ENCODE assay signal across 21 cellular contexts in genomic region chr2:46829240-46829970, GRCh38.
DNase-seq lines count a peak whose midpoint lies in the region; FAIRE-seq and TF ChIP-seq lines count a peak whose summit lies in the region.
"Had no signal": no experiment of that assay in that cellular context is flagged by ENCODE, and none has a peak within 500 bp of the region (broad histone marks: within the 10 kb centered on the region; RNA-seq: fewer than 3 reads in every experiment).

No MANE protein-coding gene starts in this region.

- H3F3A ChIP-seq in Loucy (ENCODE audit: low read depth) (no peaks in the 10 kb centered on the region), smooth muscle cell (ENCODE audit: low read depth) (no peaks in the 10 kb centered on the region)

- H3K9me2 ChIP-seq in Loucy (replicated peaks; ENCODE audit: low read depth, low read length) = no peaks in the 10 kb centered on the region
- H3K9me2 ChIP-seq: SK-N-SH had no signal

- intact Hi-C loops in colonic mucosa (cut with DNase I) = no loop called here

- H4K20me1 ChIP-seq in Loucy (ENCODE audit: insufficient read depth, low read length, poor library complexity, severe bottlenecking) (no peaks in the 10 kb centered on the region), smooth muscle cell (ENCODE audit: low read depth) (no peaks in the 10 kb centered on the region)

- DNase-seq in D341Med (ENCODE audit: low spot score) = peak; percentile 4
- DNase-seq in colonic mucosa = peak; percentile 9
- DNase-seq in smooth muscle cell (lab: John Stamatoyannopoulos, UW; ENCODE audit: unreplicated experiment) = no peak
- no peak for DNase-seq in A172 (ENCODE audit: low spot score)
- DNase-seq in frontal cortex (ENCODE audit: low spot score in 2 of 2) = no peak
- no peak for DNase-seq in OCI-M1 (lab: John Stamatoyannopoulos, UW)
- DNase-seq: activated CD4-positive, alpha-beta T cell treated with anti-CD3 and anti-CD28 coated beads, Interleukin-2, amount 10 ng/mL, durations not matched to agents 7 days and 5 days; activated naive CD8-positive, alpha-beta T cell treated with anti-CD3 and anti-CD28 coated beads, Interleukin-2, amount 50 U/mL, for 24 hours; BE2C; COR-L47; left lung; midbrain; NCI-H1417; NCI-H510A treated with DMSO at 0.1 percent for 48 hours; SK-N-SH; stimulated activated CD4-positive, alpha-beta T cell treated with anti-CD3 and anti-CD28 coated beads, Interleukin-1b, Interleukin-23, amount 100 ng/mL, for 48 hours; WERI-Rb-1 had no signal

- no peak overlapping the region for H3K4me3 ChIP-seq in Loucy (ENCODE audit: low read length, poor library complexity, severe bottlenecking)
- no peak overlapping the region for H3K4me3 ChIP-seq in colonic mucosa
- no peak overlapping the region for H3K4me3 ChIP-seq in smooth muscle cell
- H3K4me3 ChIP-seq: left lung had no signal

- no peak for FAIRE-seq in frontal cortex (lab: Jason Lieb, UNC)
- FAIRE-seq: colon, GM19239 had no signal

- H3K79me2 ChIP-seq in Loucy (ENCODE audit: insufficient read depth, low read length) (no peaks in the 10 kb centered on the region), smooth muscle cell (ENCODE audit: low read depth) (no peaks in the 10 kb centered on the region)

- 51% methylated on average over 12 of the region's 12 CpGs for WGBS in smooth muscle cell (ENCODE audit: low lambda C conversion rate)

- H3K36me3 ChIP-seq in Loucy (ENCODE audit: insufficient read depth, low read length) = no peaks in the 10 kb centered on the region
- no peaks in the 10 kb centered on the region for H3K36me3 ChIP-seq in colonic mucosa
- no peaks in the 10 kb centered on the region for H3K36me3 ChIP-seq in smooth muscle cell (ENCODE audit: low read depth)
- H3K36me3 ChIP-seq: BE2C, left lung, WERI-Rb-1 had no signal

- H3K4me2 ChIP-seq in Loucy (ENCODE audit: low read depth, low read length, poor library complexity, severe bottlenecking) (peak overlapping the region; percentile 19), smooth muscle cell (peak overlapping the region; percentile 10)
- H3K4me2 ChIP-seq: SK-N-SH had no signal

- H3K27me3 ChIP-seq in Loucy (ENCODE audit: insufficient read depth, low read length, poor library complexity, severe bottlenecking) (no peaks in the 10 kb centered on the region), colonic mucosa (no peaks in the 10 kb centered on the region), smooth muscle cell (ENCODE audit: low read depth) (no peaks in the 10 kb centered on the region)
- H3K27me3 ChIP-seq: BE2C, left lung had no signal

- H3K27ac ChIP-seq in colonic mucosa (no peak overlapping the region), smooth muscle cell (ENCODE audit: low read depth) (peak overlapping the region; percentile 28)
- H3K27ac ChIP-seq: left lung, RWPE1, WERI-Rb-1 had no signal

- H3K4me1 ChIP-seq in Loucy (ENCODE audit: insufficient read depth, low read length, poor library complexity, severe bottlenecking) (peaks cover 37% of the 10 kb centered on the region), colonic mucosa (no peaks in the 10 kb centered on the region), smooth muscle cell (ENCODE audit: low read depth) (no peaks in the 10 kb centered on the region)

- no peak overlapping the region for H3K9ac ChIP-seq in Loucy (ENCODE audit: low read depth, low read length, poor library complexity, severe bottlenecking)
- no peak overlapping the region for H3K9ac ChIP-seq in colonic mucosa (ENCODE audit: low read depth in 2 of 2, low read length in 2 of 2)
- H3K9ac ChIP-seq in smooth muscle cell (ENCODE audit: low read depth) = no peak overlapping the region
- H3K9ac ChIP-seq: SK-N-SH had no signal

- TF ChIP-seq CTCF in Loucy (conservative IDR thresholded peaks at IDR 0.05; ENCODE audit: low read length) = no peak
- no peak for TF ChIP-seq CTCF in colonic mucosa (IDR thresholded peaks at IDR 0.05)
- no peak for TF ChIP-seq CTCF in smooth muscle cell (IDR thresholded peaks at IDR 0.05; ENCODE audit: borderline replicate concordance, insufficient read depth, poor library complexity, severe bottlenecking)

- H2AFZ ChIP-seq in Loucy (ENCODE audit: low read length) (no peak overlapping the region), smooth muscle cell (ENCODE audit: low read depth) (no peak overlapping the region)

- H3K9me3 ChIP-seq in Loucy (ENCODE audit: insufficient read depth, low read depth, low read length) = no peaks in the 10 kb centered on the region
- H3K9me3 ChIP-seq in colonic mucosa = no peaks in the 10 kb centered on the region
- H3K9me3 ChIP-seq in smooth muscle cell (replicated peaks; ENCODE audit: low read depth) = no peaks in the 10 kb centered on the region
- H3K9me3 ChIP-seq: BE2C had no signal

Comparison
In these comparisons a context has a peak if more than half of its experiments do, and no peak if none do; other contexts are left out.
1. DNase-seq: peak in D341Med (single experiment) and colonic mucosa (single experiment); none in smooth muscle cell (single experiment), A172 (single experiment), frontal cortex (0 of 2) and OCI-M1 (single experiment).